ENCODE assay signal across 20 cellular contexts in the genomic region with DNA sequence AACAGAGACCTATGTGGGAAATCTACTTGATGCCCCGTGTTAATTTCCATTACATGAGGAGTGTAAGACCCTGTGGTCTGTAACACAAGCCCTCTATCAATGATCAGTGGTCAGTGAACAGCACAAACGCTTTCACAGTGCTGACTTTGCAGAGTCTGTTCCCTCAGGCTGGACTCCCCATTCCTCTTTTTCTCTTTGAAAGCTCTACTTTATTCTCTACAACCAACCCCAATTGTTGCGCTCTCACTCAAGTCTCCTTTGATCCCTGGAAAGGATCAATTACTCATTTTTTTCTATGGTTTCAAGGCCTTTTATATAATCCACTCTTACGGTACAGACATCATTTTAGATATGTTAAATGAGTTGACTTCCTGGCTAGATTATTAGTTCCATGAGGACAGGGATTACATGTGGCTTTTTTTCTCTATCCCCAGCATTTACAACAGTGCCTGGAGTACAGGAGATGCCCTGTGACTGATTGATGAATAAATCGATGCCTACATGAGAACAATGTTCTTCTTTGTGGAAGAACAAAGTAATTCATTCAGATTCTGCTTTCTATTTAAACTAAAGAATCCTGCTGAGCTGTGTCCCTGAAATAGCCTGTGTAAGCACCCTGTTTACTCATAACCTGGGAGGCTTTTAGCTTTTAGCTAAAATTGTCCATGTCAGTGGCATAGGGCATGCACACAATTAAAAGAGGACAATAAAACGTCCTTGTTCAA.
DNase-seq lines count a peak whose midpoint lies in the region; ATAC-seq and TF ChIP-seq lines count a peak whose summit lies in the region.
"Had no signal": no experiment of that assay in that cellular context is flagged by ENCODE, and none has a peak within 500 bp of the region (broad histone marks: within the 10 kb centered on the region; RNA-seq: fewer than 3 reads in every experiment).

No MANE protein-coding gene starts in this region.

- H3K27ac ChIP-seq in body of pancreas = peak overlapping the region in 2 of 4 donors; percentile 14 to 32
- H3K27ac ChIP-seq in upper lobe of right lung = no peak overlapping the region
- no peak overlapping the region for H3K27ac ChIP-seq in sigmoid colon
- H3K27ac ChIP-seq: right atrium auricular region had no signal

- H3K27ac Mint-ChIP-seq in Caco-2 (ENCODE audit: unreplicated experiment) = peak overlapping the region; percentile 78
- H3K27ac Mint-ChIP-seq in activated naive CD8-positive, alpha-beta T cell treated with anti-CD3 and anti-CD28 coated beads, Interleukin-2, amount 50 U/mL, for 24 hours = no peak overlapping the region
- H3K27ac Mint-ChIP-seq: activated CD4-positive, alpha-beta T cell treated with anti-CD3 and anti-CD28 coated beads, Interleukin-2, amount 10 ng/mL, durations not matched to agents 7 days and 5 days; CD4-positive, alpha-beta memory T cell had no signal

- no peaks in the 10 kb centered on the region for H3K36me3 Mint-ChIP-seq in Caco-2 (ENCODE audit: insufficient read depth, unreplicated experiment)
- H3K36me3 Mint-ChIP-seq in activated naive CD8-positive, alpha-beta T cell treated with anti-CD3 and anti-CD28 coated beads, Interleukin-2, amount 50 U/mL, for 24 hours (ENCODE audit: low read depth) = no peaks in the 10 kb centered on the region
- H3K36me3 Mint-ChIP-seq: CD4-positive, alpha-beta memory T cell had no signal

- intact Hi-C loops in Caco-2 (cut with micrococcal nuclease; ENCODE audit: unreplicated experiment) = loop anchor here (10.0 kb wide), 1 partner anchor 108 kb away; no protein-coding TSS in a partner anchor
- intact Hi-C loops in body of pancreas (cut with DNase I) = no loop called here
- intact Hi-C loops in upper lobe of right lung (cut with DNase I) = no loop called here
- intact Hi-C loops in sigmoid colon (cut with DNase I) = no loop called here

- H3K9me3 Mint-ChIP-seq in Caco-2 (ENCODE audit: unreplicated experiment) = no peaks in the 10 kb centered on the region
- peaks cover 9% of the 10 kb centered on the region for H3K9me3 Mint-ChIP-seq in activated naive CD8-positive, alpha-beta T cell treated with anti-CD3 and anti-CD28 coated beads, Interleukin-2, amount 50 U/mL, for 24 hours
- H3K9me3 Mint-ChIP-seq: activated CD4-positive, alpha-beta T cell treated with anti-CD3 and anti-CD28 coated beads, Interleukin-2, amount 10 ng/mL, durations not matched to agents 7 days and 5 days had no signal

- BruUV-seq in Caco-2 (replicated peaks; lab: Mats Ljungman, UMichigan) = TSS peak; percentile 95

- H3K4me3 ChIP-seq in Caco-2 (ENCODE audit: low read depth, low read length) = no peak overlapping the region
- H3K4me3 ChIP-seq in body of pancreas = no peak overlapping the region
- no peak overlapping the region for H3K4me3 ChIP-seq in upper lobe of right lung
- H3K4me3 ChIP-seq in sigmoid colon = no peak overlapping the region
- H3K4me3 ChIP-seq: mucosa of descending colon, right atrium auricular region had no signal

- no peaks in the 10 kb centered on the region for H3K27me3 Mint-ChIP-seq in Caco-2 (ENCODE audit: insufficient read depth, unreplicated experiment)
- H3K27me3 Mint-ChIP-seq in activated naive CD8-positive, alpha-beta T cell treated with anti-CD3 and anti-CD28 coated beads, Interleukin-2, amount 50 U/mL, for 24 hours = no peaks in the 10 kb centered on the region
- H3K27me3 Mint-ChIP-seq: activated CD4-positive, alpha-beta T cell treated with anti-CD3 and anti-CD28 coated beads, Interleukin-2, amount 10 ng/mL, durations not matched to agents 7 days and 5 days; CD4-positive, alpha-beta memory T cell had no signal

- TF ChIP-seq POLR2A in body of pancreas (IDR thresholded peaks at IDR 0.05) (no peak), sigmoid colon (IDR thresholded peaks at IDR 0.05) (no peak)

- TF ChIP-seq CTCF in Caco-2 (IDR thresholded peaks at IDR 0.05; ENCODE audit: insufficient read depth in 1 of 2, low read depth in 1 of 2, low read length in 1 of 2, severe bottlenecking in 1 of 2, unreplicated experiment in 1 of 2) (no peak), body of pancreas (IDR thresholded peaks at IDR 0.05) (no peak), upper lobe of right lung (IDR thresholded peaks at IDR 0.05) (no peak), sigmoid colon (IDR thresholded peaks at IDR 0.05) (no peak)

- peak; percentile 71 for ATAC-seq in body of pancreas
- no peak for ATAC-seq in activated naive CD8-positive, alpha-beta T cell treated with anti-CD3 and anti-CD28 coated beads, Interleukin-2, amount 50 U/mL, for 24 hours
- ATAC-seq in upper lobe of right lung = no peak
- ATAC-seq: left cardiac atrium; mucosa of descending colon; Right ventricle myocardium inferior; stimulated activated naive CD8-positive, alpha-beta T cell treated with anti-CD3 and anti-CD28 coated beads, Interleukin-15, Interleukin-2, amounts not matched to agents 100 U/mL and 50 U/mL, for 24 hours had no signal

- H3K4me1 ChIP-seq in Caco-2 (peaks cover 33% of the 10 kb centered on the region), body of pancreas (no peaks in the 10 kb centered on the region), upper lobe of right lung (no peaks in the 10 kb centered on the region), sigmoid colon (no peaks in the 10 kb centered on the region)
- H3K4me1 ChIP-seq: right atrium auricular region had no signal

- H3K9me3 ChIP-seq in Caco-2 = no peaks in the 10 kb centered on the region
- H3K9me3 ChIP-seq in body of pancreas = no peaks in the 10 kb centered on the region
- no peaks in the 10 kb centered on the region for H3K9me3 ChIP-seq in upper lobe of right lung
- no peaks in the 10 kb centered on the region for H3K9me3 ChIP-seq in sigmoid colon
- H3K9me3 ChIP-seq: mucosa of descending colon, right atrium auricular region had no signal

- H3K36me3 ChIP-seq in Caco-2 (ENCODE audit: control insufficient read depth, insufficient read depth, low read length) (no peaks in the 10 kb centered on the region), body of pancreas (replicated peaks in 1 of 2; ENCODE audit: insufficient read depth in 1 of 2, low read depth in 2 of 2) (no peaks in the 10 kb centered on the region), upper lobe of right lung (no peaks in the 10 kb centered on the region), sigmoid colon (no peaks in the 10 kb centered on the region)
- H3K36me3 ChIP-seq: right atrium auricular region had no signal

- WGBS in body of pancreas, 2 donors = 57 to 62% methylated on average over 6 of the region's 6 CpGs
- WGBS in sigmoid colon, 2 donors = 65 to 85% methylated on average over 6 of the region's 6 CpGs

- CTCF ChIA-PET in Caco-2 (lab: Charles Lee) = interaction anchor here (1.2 kb wide), 1 partner anchor 76 kb away, joined by 5 read pairs; no protein-coding TSS in a partner anchor

- no peak for DNase-seq in Caco-2
- DNase-seq in NCI-H146 treated with DMSO at 0.1 percent for 48 hours (lab: John Stamatoyannopoulos, UW; ENCODE audit: unreplicated experiment) = peak; percentile 92
- peak in 1 of 4 donors; percentile 7 for DNase-seq in body of pancreas
- peak; percentile 13 for DNase-seq in midbrain (lab: John Stamatoyannopoulos, UW)
- no peak for DNase-seq in Kasumi-1 (lab: John Stamatoyannopoulos, UW)
- no peak for DNase-seq in activated naive CD8-positive, alpha-beta T cell treated with anti-CD3 and anti-CD28 coated beads, Interleukin-2, amount 50 U/mL, for 24 hours
- DNase-seq in upper lobe of right lung = no peak
- no peak for DNase-seq in sigmoid colon
- DNase-seq: activated CD4-positive, alpha-beta T cell treated with anti-CD3 and anti-CD28 coated beads, Interleukin-2, amount 10 ng/mL, durations not matched to agents 7 days and 5 days; activated CD8-positive, alpha-beta memory T cell treated with anti-CD3 and anti-CD28 coated beads, Interleukin-2, amount 50 U/mL, for 48 hours; activated gamma-delta T cell treated with Interleukin-2 at 50 U/mL for 16 hours; anterior cingulate cortex; CD4-positive, alpha-beta memory T cell; cerebellar nuclear complex; left cardiac atrium; mucosa of descending colon; NCI-H1048; stimulated activated naive CD8-positive, alpha-beta T cell treated with anti-CD3 and anti-CD28 coated beads, Interleukin-15, Interleukin-2, amounts not matched to agents 100 U/mL and 50 U/mL, for 24 hours had no signal

- H3K4me1 Mint-ChIP-seq in Caco-2 (ENCODE audit: low read depth, unreplicated experiment) = peaks cover 9% of the 10 kb centered on the region
- no peaks in the 10 kb centered on the region for H3K4me1 Mint-ChIP-seq in activated naive CD8-positive, alpha-beta T cell treated with anti-CD3 and anti-CD28 coated beads, Interleukin-2, amount 50 U/mL, for 24 hours
- H3K4me1 Mint-ChIP-seq: activated CD4-positive, alpha-beta T cell treated with anti-CD3 and anti-CD28 coated beads, Interleukin-2, amount 10 ng/mL, durations not matched to agents 7 days and 5 days; CD4-positive, alpha-beta memory T cell had no signal

- H3K27me3 ChIP-seq in Caco-2 (replicated peaks; ENCODE audit: control insufficient read depth, insufficient read depth, low read length) (no peaks in the 10 kb centered on the region), body of pancreas (no peaks in the 10 kb centered on the region), upper lobe of right lung (no peaks in the 10 kb centered on the region), sigmoid colon (no peaks in the 10 kb centered on the region)
- H3K27me3 ChIP-seq: right atrium auricular region had no signal

- TF ChIP-seq EP300 in sigmoid colon (IDR thresholded peaks at IDR 0.05) = no peak

- H3K4me3 Mint-ChIP-seq in Caco-2 (ENCODE audit: unreplicated experiment) = peak overlapping the region; percentile 34
- no peak overlapping the region for H3K4me3 Mint-ChIP-seq in activated naive CD8-positive, alpha-beta T cell treated with anti-CD3 and anti-CD28 coated beads, Interleukin-2, amount 50 U/mL, for 24 hours
- H3K4me3 Mint-ChIP-seq: activated CD4-positive, alpha-beta T cell treated with anti-CD3 and anti-CD28 coated beads, Interleukin-2, amount 10 ng/mL, durations not matched to agents 7 days and 5 days; CD4-positive, alpha-beta memory T cell had no signal

- POLR2A ChIA-PET in Caco-2 (lab: Charles Lee) = no interaction called here

Comparison
In these comparisons a context has a peak if more than half of its experiments do, and no peak if none do; other contexts are left out.
1. DNase-seq: peak in NCI-H146 treated with DMSO at 0.1 percent for 48 hours (single experiment) and midbrain (single experiment); none in Caco-2 (0 of 2), Kasumi-1 (0 of 2), activated naive CD8-positive, alpha-beta T cell treated with anti-CD3 and anti-CD28 coated beads, Interleukin-2, amount 50 U/mL, for 24 hours (single experiment), upper lobe of right lung (single experiment) and sigmoid colon (single experiment).